Comparison of ENCODE assay signal across 1 cellular context in the genomic region with DNA sequence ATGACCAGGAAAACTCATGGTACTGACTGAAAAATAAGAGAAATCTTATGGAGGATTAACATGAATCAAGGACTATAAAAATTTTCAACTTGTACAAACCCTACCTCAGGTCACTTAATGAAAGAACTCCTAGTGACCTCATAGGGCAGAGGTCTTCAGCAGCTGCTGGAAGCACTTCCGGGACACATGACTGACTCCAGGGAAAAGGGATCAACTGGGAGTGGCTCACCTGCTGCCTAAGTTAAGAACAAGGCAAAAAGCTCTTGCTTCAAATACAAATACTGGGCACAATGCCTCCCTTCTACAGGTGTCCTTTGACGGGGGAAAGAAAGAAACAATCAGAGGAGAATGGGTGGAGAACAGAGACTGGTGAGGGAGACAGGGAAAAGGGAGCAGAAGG.
TF ChIP-seq lines count a peak whose summit lies in the region.

No MANE protein-coding gene starts in this region.

TF ChIP-seq in H1, 55 proteins besides CTCF, POLR2A, EP300 and RAD21 (continued from another document):
- TF ChIP-seq, protein P1, sequence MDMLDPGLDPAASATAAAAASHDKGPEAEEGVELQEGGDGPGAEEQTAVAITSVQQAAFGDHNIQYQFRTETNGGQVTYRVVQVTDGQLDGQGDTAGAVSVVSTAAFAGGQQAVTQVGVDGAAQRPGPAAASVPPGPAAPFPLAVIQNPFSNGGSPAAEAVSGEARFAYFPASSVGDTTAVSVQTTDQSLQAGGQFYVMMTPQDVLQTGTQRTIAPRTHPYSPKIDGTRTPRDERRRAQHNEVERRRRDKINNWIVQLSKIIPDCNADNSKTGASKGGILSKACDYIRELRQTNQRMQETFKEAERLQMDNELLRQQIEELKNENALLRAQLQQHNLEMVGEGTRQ (IDR thresholded peaks at IDR 0.05; ENCODE audit: low read length) = no peak
- no peak for TF ChIP-seq CBX5 (IDR thresholded peaks at IDR 0.05; ENCODE audit: low read depth, low read length)
- TF ChIP-seq RFX5 (IDR thresholded peaks at IDR 0.05; ENCODE audit: borderline replicate concordance, low read depth, low read length) = no peak
- TF ChIP-seq SUZ12 (IDR thresholded peaks at IDR 0.05; ENCODE audit: low read length) = no peak
